In the genomic region with DNA sequence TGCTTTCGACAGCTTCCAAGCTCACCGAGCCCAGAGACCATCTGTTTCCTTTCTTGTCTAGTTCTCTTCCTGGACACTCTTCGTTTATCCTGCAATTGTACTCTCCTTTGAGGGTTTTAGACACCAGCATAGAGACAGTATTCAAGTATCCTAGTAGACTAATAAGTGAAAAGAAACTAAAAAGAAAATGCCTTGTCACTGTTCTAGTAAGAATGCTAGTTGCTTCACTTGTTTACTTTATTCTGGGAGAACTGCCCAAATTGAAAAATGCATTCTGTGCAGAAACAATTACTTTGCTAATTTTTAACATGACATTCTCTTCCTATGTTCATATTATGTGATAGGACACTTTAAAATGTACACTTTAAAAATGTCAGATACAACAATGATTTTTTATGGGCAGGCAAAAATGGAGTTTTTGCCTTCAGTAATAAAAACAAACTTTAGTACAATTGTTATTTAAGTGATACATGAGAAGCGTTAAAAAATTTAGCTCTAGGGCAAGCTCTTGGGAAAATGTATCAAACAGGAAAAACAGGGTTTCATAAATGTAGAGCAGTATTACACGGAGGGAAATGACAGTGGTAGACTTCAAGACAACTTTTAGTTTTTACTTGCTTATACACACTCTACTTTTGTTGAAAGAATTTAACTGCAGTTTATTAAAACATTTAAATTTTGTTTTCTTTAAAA, we compare ENCODE assay signal across 8 cellular contexts. TPM values are rescaled to one million over a fixed set of nuclear protein-coding genes. Genes with fewer than 3 reads are reported as not detected.
DNase-seq lines count a peak whose midpoint lies in the region; ATAC-seq, FAIRE-seq and TF ChIP-seq lines count a peak whose summit lies in the region.

No MANE protein-coding gene starts in this region.

- H3K27ac ChIP-seq in MM.1S (ENCODE audit: low read length) (peak overlapping the region; percentile 62; the same call in 1 of the 2 replicates), subcutaneous abdominal adipose tissue (ENCODE audit: low read depth, low read length) (peak overlapping the region; percentile 93)

- H3K4me3 Mint-ChIP-seq in activated CD8-positive, alpha-beta memory T cell treated with anti-CD3 and anti-CD28 coated beads, Interleukin-2, amount 10 ng/mL, durations not matched to agents 7 days and 5 days: peak overlapping the region; percentile 91

- H3K79me2 ChIP-seq in MM.1S (ENCODE audit: low read length): peaks cover 53% of the 10 kb centered on the region

- no peaks in the 10 kb centered on the region for H3K36me3 ChIP-seq in MM.1S (replicated peaks; ENCODE audit: insufficient read depth, low read length)
- H3K36me3 ChIP-seq in bronchial epithelial cell (ENCODE audit: control insufficient read depth, insufficient read depth, low read length): no peaks in the 10 kb centered on the region
- H3K36me3 ChIP-seq in subcutaneous abdominal adipose tissue (ENCODE audit: control insufficient read depth in 5 of 5, insufficient read depth in 5 of 5, low read length in 5 of 5): no peaks in the 10 kb centered on the region

- H3K4me3 ChIP-seq in MM.1S (ENCODE audit: low read length): peak overlapping the region; percentile 92
- H3K4me3 ChIP-seq in bronchial epithelial cell (ENCODE audit: low read depth, low read length): peak overlapping the region; percentile 80
- peak overlapping the region; percentile 69 to 90 (median 83) for H3K4me3 ChIP-seq in subcutaneous abdominal adipose tissue (ENCODE audit: low read depth in 1 of 5, low read length in 5 of 5)

- H3F3A ChIP-seq in MM.1S (ENCODE audit: insufficient read depth, low read length): peaks cover 8% of the 10 kb centered on the region

- peaks cover 47% of the 10 kb centered on the region for H3K4me1 Mint-ChIP-seq in activated CD8-positive, alpha-beta memory T cell treated with anti-CD3 and anti-CD28 coated beads, Interleukin-2, amount 10 ng/mL, durations not matched to agents 7 days and 5 days

- peaks cover 16% of the 10 kb centered on the region for H3K36me3 Mint-ChIP-seq in activated CD8-positive, alpha-beta memory T cell treated with anti-CD3 and anti-CD28 coated beads, Interleukin-2, amount 10 ng/mL, durations not matched to agents 7 days and 5 days

- CTCF ChIA-PET in activated CD8-positive, alpha-beta memory T cell treated with anti-CD3 and anti-CD28 coated beads, Interleukin-2, amount 10 ng/mL, durations not matched to agents 7 days and 5 days (lab: Charles Lee): interaction anchor here (0.9 to 4.2 kb wide), 14 partner anchors 11 to 519 kb away, joined by 3 to 46 read pairs (median 5); no protein-coding TSS in a partner anchor

- peaks cover 5% of the 10 kb centered on the region for H3K27me3 Mint-ChIP-seq in activated CD8-positive, alpha-beta memory T cell treated with anti-CD3 and anti-CD28 coated beads, Interleukin-2, amount 10 ng/mL, durations not matched to agents 7 days and 5 days

- no peaks in the 10 kb centered on the region for H3K9me2 ChIP-seq in MM.1S (replicated peaks; ENCODE audit: insufficient read depth, low read length)

- ATAC-seq in activated CD8-positive, alpha-beta memory T cell treated with anti-CD3 and anti-CD28 coated beads, Interleukin-2, amount 10 ng/mL, durations not matched to agents 7 days and 5 days: no peak
- ATAC-seq in GM21717 (IDR thresholded peaks at IDR 0.05; ENCODE audit: unreplicated experiment): no peak

- H2AFZ ChIP-seq in MM.1S (ENCODE audit: low read length): peak overlapping the region; percentile 87

- H3K9me3 ChIP-seq in MM.1S (replicated peaks; ENCODE audit: insufficient read depth, low read length) (no peaks in the 10 kb centered on the region), subcutaneous abdominal adipose tissue (ENCODE audit: control insufficient read depth in 5 of 5, low read length in 5 of 5) (no peaks in the 10 kb centered on the region)

- TF ChIP-seq CTCF in MM.1S (IDR thresholded peaks at IDR 0.05; ENCODE audit: low read length): no peak
- TF ChIP-seq CTCF in bronchial epithelial cell (IDR thresholded peaks at IDR 0.05; ENCODE audit: insufficient read depth, low read length, severe bottlenecking): no peak

- H3K9ac ChIP-seq in MM.1S (ENCODE audit: low read length) (peak overlapping the region; percentile 82), subcutaneous abdominal adipose tissue (ENCODE audit: low read length in 5 of 5) (peak overlapping the region; percentile 78 to 99 (median 93))

- FAIRE-seq in bronchial epithelial cell (lab: Jason Lieb, UNC): no peak

- H3K27me3 ChIP-seq in MM.1S (replicated peaks; ENCODE audit: insufficient read depth, low read length) (no peaks in the 10 kb centered on the region), bronchial epithelial cell (ENCODE audit: control insufficient read depth, insufficient read depth, low read length) (no peaks in the 10 kb centered on the region), subcutaneous abdominal adipose tissue (ENCODE audit: control insufficient read depth in 5 of 5, insufficient read depth in 4 of 5, low read length in 5 of 5) (no peaks in the 10 kb centered on the region)

- peak overlapping the region; percentile 72 for H3K4me2 ChIP-seq in MM.1S (ENCODE audit: low read depth, low read length)

- peak overlapping the region; percentile 92 for H3K27ac Mint-ChIP-seq in activated CD8-positive, alpha-beta memory T cell treated with anti-CD3 and anti-CD28 coated beads, Interleukin-2, amount 10 ng/mL, durations not matched to agents 7 days and 5 days

- no peaks in the 10 kb centered on the region for H3K9me3 Mint-ChIP-seq in activated CD8-positive, alpha-beta memory T cell treated with anti-CD3 and anti-CD28 coated beads, Interleukin-2, amount 10 ng/mL, durations not matched to agents 7 days and 5 days (ENCODE audit: low read depth)

- no peaks in the 10 kb centered on the region for H3K4me1 ChIP-seq in MM.1S (ENCODE audit: low read length)
- H3K4me1 ChIP-seq in subcutaneous abdominal adipose tissue (ENCODE audit: control insufficient read depth in 5 of 5, insufficient read depth in 5 of 5, low read length in 5 of 5): peaks cover 0 to 48% (median 30%) of the 10 kb centered on the region in 5 donors

- DNase-seq in activated CD8-positive, alpha-beta memory T cell treated with anti-CD3 and anti-CD28 coated beads, Interleukin-2, amount 10 ng/mL, durations not matched to agents 7 days and 5 days: no peak
- DNase-seq in activated CD8-positive, alpha-beta memory T cell treated with anti-CD3 and anti-CD28 coated beads for 24 hours: no peak
- peak; percentile 23 for DNase-seq in MM.1S
- DNase-seq in bronchial epithelial cell (ENCODE audit: low read depth): peak; percentile 81
- DNase-seq in kidney tubule cell (ENCODE audit: low spot score): peak; percentile 39
- DNase-seq in NCI-H1694 treated with DMSO at 0.1 percent for 48 hours (lab: John Stamatoyannopoulos, UW): no peak

- no peaks in the 10 kb centered on the region for H4K20me1 ChIP-seq in MM.1S (ENCODE audit: insufficient read depth, low read length)

RNA-seq across cellular contexts. Expression of a gene that starts 1.3 kb away (rescaled TPM):
- total RNA-seq in activated CD8-positive, alpha-beta memory T cell treated with anti-CD3 and anti-CD28 coated beads, Interleukin-2, amount 10 ng/mL, durations not matched to agents 7 days and 5 days: 10 to 100 TPM; 33.5 to 35.7 TPM
- total RNA-seq in bronchial epithelial cell: 6.8 and 7.9 TPM in 2 replicates

Comparison
In these comparisons a context has a peak if more than half of its experiments do, and no peak if none do; other contexts are left out.
1. DNase-seq: peak in MM.1S (single experiment), bronchial epithelial cell (single experiment) and kidney tubule cell (single experiment); none in activated CD8-positive, alpha-beta memory T cell treated with anti-CD3 and anti-CD28 coated beads, Interleukin-2, amount 10 ng/mL, durations not matched to agents 7 days and 5 days (single experiment), activated CD8-positive, alpha-beta memory T cell treated with anti-CD3 and anti-CD28 coated beads for 24 hours (single experiment) and NCI-H1694 treated with DMSO at 0.1 percent for 48 hours (single experiment).
2. Peak in every context shown above with its lines, with median percentiles within 50 percentile points of each other: H3K4me3 ChIP-seq.